Comparison of ENCODE assay signal across 9 cellular contexts in the genomic region with DNA sequence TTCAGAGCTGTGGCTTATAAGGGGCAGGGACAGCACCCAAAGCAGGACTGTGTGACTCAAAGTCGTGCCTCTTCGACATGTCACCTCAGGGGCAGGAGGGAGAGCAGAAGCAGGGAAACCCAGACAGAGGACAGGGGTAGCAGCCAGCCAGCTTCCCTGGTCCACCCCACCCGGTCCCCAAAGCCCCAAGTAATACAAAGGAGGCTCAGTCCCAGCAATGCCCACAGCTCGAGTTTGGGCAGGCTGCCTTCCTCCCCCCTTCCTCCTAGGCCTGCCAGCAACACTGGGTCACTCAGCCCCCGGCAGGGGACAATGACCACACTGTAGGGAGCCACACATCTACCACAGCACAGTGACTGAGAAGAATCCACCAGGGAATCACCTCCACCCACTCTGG. TPM values are rescaled to one million over a fixed set of nuclear protein-coding genes. Genes with fewer than 3 reads are reported as not detected.
A peak's percentile ranks its signal among the peaks of the same experiment; 100 is the strongest.
DNase-seq lines count a peak whose midpoint lies in the region; ATAC-seq, FAIRE-seq and TF ChIP-seq lines count a peak whose summit lies in the region.
"Had no signal": no experiment of that assay in that cellular context is flagged by ENCODE, and none has a peak within 500 bp of the region (broad histone marks: within the 10 kb centered on the region; RNA-seq: fewer than 3 reads in every experiment).

No MANE protein-coding gene starts in this region.

- H3K4me1 ChIP-seq in heart left ventricle (peaks cover 17 to 74% (median 64%) of the 10 kb centered on the region in 12 donors), astrocyte (ENCODE audit: insufficient read depth, low read length) (peaks cover 65% of the 10 kb centered on the region), lower lobe of right lung (peaks cover 67% of the 10 kb centered on the region), thyroid gland (peaks cover 31 to 55% of the 10 kb centered on the region in 2 donors)

- H3K4me3 Mint-ChIP-seq in astrocyte (ENCODE audit: unreplicated experiment): peak overlapping the region; percentile 92

- intact Hi-C loops in heart left ventricle (cut with DNase I) (loop anchor here in 8 of 10 donors (2.0 to 10.0 kb wide), 4 partner anchors 30 to 240 kb away; partner anchors contain the start of genes WNT2B (in 4 of the 8), CAPZA1 (in 2 of the 8), MOV10 (in 2 of the 8) and ST7L (in 2 of the 8)), cardiac septum (cut with DNase I) (no loop called here), lower lobe of right lung (cut with DNase I) (no loop called here), thyroid gland (cut with DNase I) (loop anchor here (10.0 kb wide), 2 partner anchors 200 to 240 kb away; partner anchors contain the start of gene WNT2B)

- H3K27me3 ChIP-seq in heart left ventricle (no peaks in the 10 kb centered on the region), astrocyte (ENCODE audit: insufficient read depth, low read length) (no peaks in the 10 kb centered on the region), lower lobe of right lung (ENCODE audit: low read depth) (no peaks in the 10 kb centered on the region), thyroid gland (no peaks in the 10 kb centered on the region)

- ATAC-seq in heart left ventricle: no peak
- no peak for ATAC-seq in lower lobe of right lung

- DNase-seq in heart left ventricle (no peak), cardiac septum (ENCODE audit: low spot score) (no peak), astrocyte (ENCODE audit: low read depth) (no peak), lower lobe of right lung (no peak), thyroid gland (peak in 1 of 2 donors; percentile 28), HK-2 (ENCODE audit: unreplicated experiment) (no peak), DMS 273 (lab: John Stamatoyannopoulos, UW; ENCODE audit: unreplicated experiment) (no peak), NCI-H1417 (lab: John Stamatoyannopoulos, UW) (no peak)

- WGBS in heart left ventricle, 4 donors: 4 to 17% (median 11%) methylated on average over 4 to 5 of the region's 5 CpGs
- WGBS in thyroid gland, 2 donors: 21 to 36% methylated on average over 3 to 5 of the region's 5 CpGs

- H3K27ac ChIP-seq in heart left ventricle (peak overlapping the region; percentile 83 to 100 (median 96)), astrocyte (ENCODE audit: low read depth, low read length) (peak overlapping the region; percentile 78), lower lobe of right lung (peak overlapping the region; percentile 81), thyroid gland (peak overlapping the region; percentile 75 to 97 (median 95))

- H3K4me3 ChIP-seq in heart left ventricle (peak overlapping the region; percentile 3 to 100 (median 95)), astrocyte (ENCODE audit: insufficient read depth, low read depth, low read length) (peak overlapping the region; percentile 85), lower lobe of right lung (peak overlapping the region; percentile 97), thyroid gland (replicated peaks in 1 of 3) (peak overlapping the region in 1 of 3 donors; percentile 99)

- H2AFZ ChIP-seq in astrocyte (ENCODE audit: low read depth, low read length): no peak overlapping the region

- peaks cover 50% of the 10 kb centered on the region for H3K79me2 ChIP-seq in astrocyte (ENCODE audit: insufficient read depth, low read length)

- no peak for TF ChIP-seq CTCF in heart left ventricle (IDR thresholded peaks at IDR 0.05)
- TF ChIP-seq CTCF in astrocyte (IDR thresholded peaks at IDR 0.05; ENCODE audit: insufficient read depth, low read depth, low read length): no peak
- no peak for TF ChIP-seq CTCF in lower lobe of right lung (IDR thresholded peaks at IDR 0.05)
- TF ChIP-seq CTCF in thyroid gland (IDR thresholded peaks at IDR 0.05): no peak

- FAIRE-seq in astrocyte (lab: Jason Lieb, UNC): no peak
- FAIRE-seq: colon had no signal

- peak overlapping the region; percentile 91 for H3K4me2 ChIP-seq in astrocyte (ENCODE audit: low read length)

- H4K20me1 ChIP-seq in astrocyte (ENCODE audit: insufficient read depth, low read length): peaks cover 40% of the 10 kb centered on the region

- H3K36me3 Mint-ChIP-seq in astrocyte (ENCODE audit: low read depth, unreplicated experiment): peaks cover 16% of the 10 kb centered on the region

- H3K27me3 Mint-ChIP-seq in astrocyte (ENCODE audit: low read depth, unreplicated experiment): no peaks in the 10 kb centered on the region

- peak overlapping the region; percentile 89 for H3K9ac ChIP-seq in astrocyte (ENCODE audit: low read length)

- H3K4me1 Mint-ChIP-seq in astrocyte (ENCODE audit: low read depth, unreplicated experiment): peaks cover 46% of the 10 kb centered on the region

- H3K36me3 ChIP-seq in heart left ventricle (peaks cover 0 to 45% (median 35%) of the 10 kb centered on the region in 9 donors), astrocyte (ENCODE audit: insufficient read depth, low read length) (peaks cover 14% of the 10 kb centered on the region), lower lobe of right lung (peaks cover 39% of the 10 kb centered on the region), thyroid gland (peaks cover 3 to 4% of the 10 kb centered on the region in 2 donors)

- H3K27ac Mint-ChIP-seq in astrocyte (ENCODE audit: unreplicated experiment): peak overlapping the region; percentile 96

- H3K9me3 ChIP-seq in heart left ventricle: no peaks in the 10 kb centered on the region
- H3K9me3 ChIP-seq in astrocyte (ENCODE audit: insufficient read depth, low read depth, low read length): no peaks in the 10 kb centered on the region
- no peaks in the 10 kb centered on the region for H3K9me3 ChIP-seq in lower lobe of right lung
- no peaks in the 10 kb centered on the region for H3K9me3 ChIP-seq in thyroid gland

- TF ChIP-seq POLR2A in heart left ventricle (IDR thresholded peaks at IDR 0.05) (no peak), thyroid gland (IDR thresholded peaks at IDR 0.05) (no peak)

- peaks cover 2% of the 10 kb centered on the region for H3K9me3 Mint-ChIP-seq in astrocyte (ENCODE audit: unreplicated experiment)

RNA-seq across cellular contexts. Expression of gene RHOC, which starts 2.4 kb away (rescaled TPM):
- total RNA-seq in heart left ventricle: 100 to 1,000 TPM; 147 to 432 (median 217) TPM
- 100 to 1,000 TPM; 170 to 443 TPM for polyA plus RNA-seq in heart left ventricle
- total RNA-seq in cardiac septum: 270 TPM
- total RNA-seq in astrocyte: 585 and 657 TPM in 2 replicates
- 126 TPM for total RNA-seq in lower lobe of right lung
- 100 to 1,000 TPM; 125 to 188 (median 175) TPM for total RNA-seq in thyroid gland

RNA-seq across cellular contexts. Expression of gene PPM1J, which starts 10.6 kb away (rescaled TPM):
- total RNA-seq in heart left ventricle: 10 to 100 TPM in 3 of 9 donors, 1 to 10 TPM in 6; 4.2 to 11.5 (median 8.3) TPM
- 1 to 10 TPM; 1.8 to 6.9 TPM for polyA plus RNA-seq in heart left ventricle
- 10.7 TPM for total RNA-seq in cardiac septum
- total RNA-seq in astrocyte: 5.2 TPM in 2 replicates
- total RNA-seq in lower lobe of right lung: 0.30 TPM
- total RNA-seq in thyroid gland: 1 to 10 TPM; 1.7 to 4.8 (median 3.0) TPM

RNA-seq across cellular contexts. Expression of gene MOV10, which starts 30.1 kb away (rescaled TPM):
- total RNA-seq in heart left ventricle (10 to 100 TPM in 7 of 9 donors, 1 to 10 TPM in 2; 7.5 to 43.6 (median 13.3) TPM), cardiac septum (18.3 TPM), astrocyte (121 and 147 TPM in 2 replicates), lower lobe of right lung (72.3 TPM), thyroid gland (10 to 100 TPM; 20.2 to 27.7 (median 27.5) TPM)
- 10 to 100 TPM; 10.8 to 25.3 TPM for polyA plus RNA-seq in heart left ventricle

Comparison
In these comparisons a context has a peak if more than half of its experiments do, and no peak if none do; other contexts are left out.
1. intact Hi-C loops: an anchor here in heart left ventricle (2.0 to 10.0 kb wide) and thyroid gland (10.0 kb wide); none called in cardiac septum and lower lobe of right lung.